Comparison of ENCODE assay signal across 9 cellular contexts in genomic region chrX:25021132-25021498, GRCh38. TPM values are rescaled to one million over a fixed set of nuclear protein-coding genes. Genes with fewer than 3 reads are reported as not detected.
A peak's percentile ranks its signal among the peaks of the same experiment; 100 is the strongest.
DNase-seq lines count a peak whose midpoint lies in the region; ATAC-seq, FAIRE-seq and TF ChIP-seq lines count a peak whose summit lies in the region.
"Had no signal": no experiment of that assay in that cellular context is flagged by ENCODE, and none has a peak within 500 bp of the region (broad histone marks: within the 10 kb centered on the region; RNA-seq: fewer than 3 reads in every experiment).

No MANE protein-coding gene starts in this region.

- H4K20me1 ChIP-seq in endothelial cell of umbilical vein (replicated peaks; ENCODE audit: control insufficient read depth, extremely low read depth, insufficient read depth, low read length): no peaks in the 10 kb centered on the region

- intact Hi-C loops in left ventricle myocardium inferior (cut with micrococcal nuclease): no loop called here
- intact Hi-C loops in Right ventricle myocardium superior (cut with DNase I): no loop called here
- intact Hi-C loops in endothelial cell of umbilical vein (cut with micrococcal nuclease): loop anchor here (1.0 to 5.0 kb wide), 2 partner anchors 121 to 269 kb away; no protein-coding TSS in a partner anchor

- H3K9me3 ChIP-seq in left ventricle myocardium inferior (replicated peaks) (no peaks in the 10 kb centered on the region), endothelial cell of umbilical vein (replicated peaks; ENCODE audit: control insufficient read depth, insufficient read depth, low read length) (no peaks in the 10 kb centered on the region), thoracic aorta (no peaks in the 10 kb centered on the region)

- TF ChIP-seq POLR2A in endothelial cell of umbilical vein (IDR thresholded peaks at IDR 0.05; ENCODE audit: low read depth, low read length): no peak

- H2AFZ ChIP-seq in endothelial cell of umbilical vein (ENCODE audit: low read depth, low read length): no peak overlapping the region

- H3K4me3 ChIP-seq in left ventricle myocardium inferior (peak overlapping the region; percentile 36), endothelial cell of umbilical vein (replicated peaks in 1 of 3; ENCODE audit: insufficient read depth in 1 of 3, low read depth in 1 of 3, low read length in 3 of 3) (no peak overlapping the region), thoracic aorta (peak overlapping the region; percentile 41)

- CTCF ChIA-PET in endothelial cell of umbilical vein (lab: Charles Lee): interaction anchor here (1.5 to 3.6 kb wide), 5 partner anchors 9 to 268 kb away, joined by 4 to 48 read pairs (median 6); no protein-coding TSS in a partner anchor

- no peaks in the 10 kb centered on the region for H3K79me2 ChIP-seq in endothelial cell of umbilical vein (ENCODE audit: control insufficient read depth, insufficient read depth, low read length)

- H3K36me3 ChIP-seq in left ventricle myocardium inferior (no peaks in the 10 kb centered on the region), endothelial cell of umbilical vein (ENCODE audit: control insufficient read depth in 2 of 2, extremely low read depth in 1 of 2, insufficient read depth in 2 of 2, low read length in 2 of 2) (no peaks in the 10 kb centered on the region), thoracic aorta (no peaks in the 10 kb centered on the region)

- H3K27me3 ChIP-seq in left ventricle myocardium inferior (ENCODE audit: low read depth): peaks cover 97% of the 10 kb centered on the region
- H3K27me3 ChIP-seq in endothelial cell of umbilical vein (ENCODE audit: control insufficient read depth in 2 of 2, insufficient read depth in 2 of 2, low read length in 2 of 2): peaks cover 73 to 92% of the 10 kb centered on the region in 2 experiments
- H3K27me3 ChIP-seq in thoracic aorta (replicated peaks; ENCODE audit: insufficient read depth): no peaks in the 10 kb centered on the region

- no peak for FAIRE-seq in endothelial cell of umbilical vein (lab: Jason Lieb, UNC)

- TF ChIP-seq CTCF in left ventricle myocardium inferior (IDR thresholded peaks at IDR 0.05; ENCODE audit: borderline replicate concordance): no peak
- no peak for TF ChIP-seq CTCF in endothelial cell of umbilical vein (IDR thresholded peaks at IDR 0.05; ENCODE audit: extremely low read depth in 1 of 2, insufficient read depth in 1 of 2, low read depth in 1 of 2, low read length in 2 of 2)
- TF ChIP-seq CTCF in thoracic aorta (IDR thresholded peaks at IDR 0.05): no peak

- H3K9me1 ChIP-seq in endothelial cell of umbilical vein (replicated peaks; ENCODE audit: control insufficient read depth, extremely low read depth, insufficient read depth, low read length): no peaks in the 10 kb centered on the region

- H3K27ac ChIP-seq in left ventricle myocardium inferior (replicated peaks) (no peak overlapping the region), endothelial cell of umbilical vein (ENCODE audit: insufficient read depth, low read depth, low read length) (no peak overlapping the region), thoracic aorta (no peak overlapping the region)

- H3K4me1 ChIP-seq in left ventricle myocardium inferior (peaks cover 8% of the 10 kb centered on the region), endothelial cell of umbilical vein (ENCODE audit: control insufficient read depth, extremely low read depth, insufficient read depth, low read length) (peaks cover 2% of the 10 kb centered on the region), thoracic aorta (ENCODE audit: control insufficient read depth in 1 of 2, low read depth in 2 of 2) (peaks cover 0 to 3% of the 10 kb centered on the region in 2 donors)

- DNase-seq in left ventricle myocardium inferior (no peak), Right ventricle myocardium superior (no peak), NCI-H146 treated with DMSO at 0.1 percent for 48 hours (lab: John Stamatoyannopoulos, UW; ENCODE audit: unreplicated experiment) (peak; percentile 19), endothelial cell of umbilical vein (ENCODE audit: low read depth, low spot score) (no peak), thoracic aorta (ENCODE audit: low spot score) (no peak), RKO (ENCODE audit: low spot score) (no peak), iPS-NIHi11 (ENCODE audit: low spot score) (no peak)
- DNase-seq: DMS153 had no signal

- no peak for ATAC-seq in Right ventricle myocardium superior (ENCODE audit: poor library complexity)
- ATAC-seq in thoracic aorta (ENCODE audit: insufficient number of reproducible peaks, low FRiP score, low read depth): no peak
- no peak for ATAC-seq in HG02571 (IDR thresholded peaks at IDR 0.05; ENCODE audit: unreplicated experiment)

- POLR2A ChIA-PET in endothelial cell of umbilical vein (lab: Charles Lee): no interaction called here

- no TSS peak for BruUV-seq in endothelial cell of umbilical vein (replicated peaks; lab: Mats Ljungman, UMichigan)

- H3K9ac ChIP-seq in endothelial cell of umbilical vein (replicated peaks; ENCODE audit: extremely low read depth, insufficient read depth, low read length): no peak overlapping the region

- peak overlapping the region; percentile 62 for H3K4me2 ChIP-seq in endothelial cell of umbilical vein (ENCODE audit: insufficient read depth, low read length)

- dilution Hi-C loops in endothelial cell of umbilical vein (cut with MboI; ENCODE audit: extremely low pct_ligation_motif_present, low sequenced_read_pairs): no loop called here

TF ChIP-seq in endothelial cell of umbilical vein, 7 proteins besides CTCF, POLR2A, EP300 and RAD21:
- TF ChIP-seq EZH2 (IDR thresholded peaks at IDR 0.05; ENCODE audit: borderline replicate concordance, low read depth, low read length, severe bottlenecking): peak; percentile 11
- TF ChIP-seq MYC (IDR thresholded peaks at IDR 0.05; ENCODE audit: low read depth, low read length): no peak

RNA-seq across cellular contexts. Expression of gene ARX, which starts 5.3 kb away (rescaled TPM):
- total RNA-seq in left ventricle myocardium inferior (not detected), Right ventricle myocardium superior (not detected), endothelial cell of umbilical vein (not detected in 2 replicates), thoracic aorta (not detected)
- polyA plus RNA-seq in endothelial cell of umbilical vein: not detected in 2 replicates
- polyA plus RNA-seq in endothelial cell of umbilical vein (2011; cell fraction: cytosol; rRNA removed): not detected in 2 replicates
- not detected in 2 replicates for polyA plus RNA-seq in endothelial cell of umbilical vein (2011; cell fraction: nucleus; rRNA removed)
- polyA plus RNA-seq in endothelial cell of umbilical vein (2012): not detected in 2 replicates
- polyA minus RNA-seq in endothelial cell of umbilical vein: not detected in 2 replicates
- polyA minus RNA-seq in endothelial cell of umbilical vein (2011; cell fraction: cytosol; rRNA and poly(A)+ RNA removed): not detected
- polyA minus RNA-seq in endothelial cell of umbilical vein (2011; cell fraction: nucleus; rRNA and poly(A)+ RNA removed): not detected in 2 replicates

Comparison
In these comparisons a context has a peak if more than half of its experiments do, and no peak if none do; other contexts are left out.
1. H3K4me3 ChIP-seq: peak in left ventricle myocardium inferior (single experiment) and thoracic aorta (single experiment); none in endothelial cell of umbilical vein (0 of 3).